ENCODE assay signal across 8 cellular contexts in genomic region chr2:64987001-64987962, GRCh38. TPM values are rescaled to one million over a fixed set of nuclear protein-coding genes. Genes with fewer than 3 reads are reported as not detected.
DNase-seq lines count a peak whose midpoint lies in the region; ATAC-seq and TF ChIP-seq lines count a peak whose summit lies in the region.

No MANE protein-coding gene starts in this region.

- H3K27me3 Mint-ChIP-seq in CD8-positive, alpha-beta memory T cell, result peaks cover 0 to 3% of the 10 kb centered on the region in 2 donors

- H4K20me1 ChIP-seq in SU-DHL-6 (ENCODE audit: low read depth, low read length), result peaks cover 7% of the 10 kb centered on the region; the same call in 1 of the 2 replicates

- no peaks in the 10 kb centered on the region for H3K79me1 ChIP-seq in mesendoderm (ENCODE audit: low read length)

- no peak overlapping the region for H2AK5ac ChIP-seq in mesendoderm (ENCODE audit: low read length)

- TF ChIP-seq CTCF in SU-DHL-6 (IDR thresholded peaks at IDR 0.05; ENCODE audit: insufficient read depth, low read length, poor library complexity, severe bottlenecking) (no peak), foreskin fibroblast (IDR thresholded peaks at IDR 0.05; ENCODE audit: low read depth, low read length) (no peak), tibial artery (IDR thresholded peaks at IDR 0.05) (no peak)

- H3K9me2 ChIP-seq in SU-DHL-6 (replicated peaks; ENCODE audit: insufficient read depth, low read length), result no peaks in the 10 kb centered on the region

- H3K27me3 ChIP-seq in CD8-positive, alpha-beta memory T cell (ENCODE audit: insufficient read depth, low read length, poor library complexity, severe bottlenecking), result no peaks in the 10 kb centered on the region
- no peaks in the 10 kb centered on the region for H3K27me3 ChIP-seq in SU-DHL-6 (ENCODE audit: low read length)
- no peaks in the 10 kb centered on the region for H3K27me3 ChIP-seq in tibial artery
- H3K27me3 ChIP-seq in mesendoderm (ENCODE audit: insufficient read depth, low read length, poor library complexity), result peaks cover 27% of the 10 kb centered on the region

- H3K36me3 Mint-ChIP-seq in CD8-positive, alpha-beta memory T cell, result peaks cover 0 to 5% (median 0%) of the 10 kb centered on the region in 3 donors

- H3K9ac ChIP-seq in SU-DHL-6 (ENCODE audit: low read length) (peak overlapping the region; percentile 99), mesendoderm (ENCODE audit: low read length) (no peak overlapping the region)

- H3K4me2 ChIP-seq in SU-DHL-6 (ENCODE audit: low read depth, low read length, poor library complexity, severe bottlenecking) (peak overlapping the region; percentile 96), mesendoderm (ENCODE audit: low read length) (no peak overlapping the region)

- H3K23ac ChIP-seq in mesendoderm (ENCODE audit: low read length), result no peak overlapping the region

- no peak overlapping the region for H3K18ac ChIP-seq in mesendoderm (ENCODE audit: low read length)

- H3K4me3 Mint-ChIP-seq in CD8-positive, alpha-beta memory T cell, result peak overlapping the region; percentile 64 to 92 (median 75)

- peaks cover 2% of the 10 kb centered on the region; the same call in 1 of the 2 replicates for H3F3A ChIP-seq in SU-DHL-6 (ENCODE audit: insufficient read depth)

- no peak overlapping the region for H3K4me3 ChIP-seq in CD8-positive, alpha-beta memory T cell (ENCODE audit: low read length)
- H3K4me3 ChIP-seq in SU-DHL-6 (ENCODE audit: insufficient read depth, low read length, poor library complexity, severe bottlenecking) (peak overlapping the region; percentile 41), foreskin fibroblast (ENCODE audit: low read depth in 1 of 2, low read length in 2 of 2) (peak overlapping the region; percentile 76 to 81), tibial artery (peak overlapping the region; percentile 75 to 90), mesendoderm (ENCODE audit: low read length) (no peak overlapping the region)

- no peak overlapping the region for H2BK5ac ChIP-seq in mesendoderm (ENCODE audit: low read length)

- peaks cover 8% of the 10 kb centered on the region for H3K4me1 ChIP-seq in CD8-positive, alpha-beta memory T cell (ENCODE audit: insufficient read depth, low read length)
- H3K4me1 ChIP-seq in tibial artery (peaks cover 0 to 35% (median 26%) of the 10 kb centered on the region in 4 donors), mesendoderm (ENCODE audit: control insufficient read depth, low read depth, low read length) (no peaks in the 10 kb centered on the region)

- no peak overlapping the region for H3K4ac ChIP-seq in mesendoderm (ENCODE audit: low read depth, low read length)

- no peak overlapping the region for H2BK120ac ChIP-seq in mesendoderm (ENCODE audit: low read depth, low read length)

- peak overlapping the region in 4 of 8 donors; percentile 26 to 76 (median 51) for H3K27ac Mint-ChIP-seq in CD8-positive, alpha-beta memory T cell

- no peaks in the 10 kb centered on the region for H3K9me3 ChIP-seq in CD8-positive, alpha-beta memory T cell (ENCODE audit: low read length)
- H3K9me3 ChIP-seq in SU-DHL-6 (ENCODE audit: insufficient read depth, low read length) (no peaks in the 10 kb centered on the region), tibial artery (no peaks in the 10 kb centered on the region)

- H2BK15ac ChIP-seq in mesendoderm (replicated peaks; ENCODE audit: low read depth), result no peak overlapping the region

- H2AFZ ChIP-seq in SU-DHL-6 (ENCODE audit: low read depth, low read length, severe bottlenecking), result no peak overlapping the region

- WGBS in mesendoderm (ENCODE audit: extremely low coverage, insufficient coverage, low lambda C conversion rate), result no CpG with 5 or more reads among the region's 6 CpGs

- DNase-seq in CD8-positive, alpha-beta memory T cell, result no peak
- DNase-seq in foreskin fibroblast (peak in 1 of 2 donors; percentile 35), tibial artery (no peak), mesendoderm (no peak)

- H3K56ac ChIP-seq in mesendoderm (ENCODE audit: low read length), result no peak overlapping the region

- no peak overlapping the region for H3K27ac ChIP-seq in CD8-positive, alpha-beta memory T cell (ENCODE audit: low read depth, low read length)
- H3K27ac ChIP-seq in SU-DHL-6 (ENCODE audit: low read depth, low read length) (no peak overlapping the region), tibial artery (peak overlapping the region; percentile 94 to 96), mesendoderm (ENCODE audit: low read depth, low read length) (no peak overlapping the region)

- no peak overlapping the region for H4K8ac ChIP-seq in mesendoderm (ENCODE audit: low read depth, low read length)

- no peaks in the 10 kb centered on the region for H3K36me3 ChIP-seq in CD8-positive, alpha-beta memory T cell (ENCODE audit: insufficient read depth, low read length)
- H3K36me3 ChIP-seq in SU-DHL-6 (ENCODE audit: low read length) (no peaks in the 10 kb centered on the region), tibial artery (no peaks in the 10 kb centered on the region), mesendoderm (ENCODE audit: control insufficient read depth, insufficient read depth, low read length) (no peaks in the 10 kb centered on the region)

- peaks cover 20 to 46% (median 31%) of the 10 kb centered on the region in 3 donors for H3K4me1 Mint-ChIP-seq in CD8-positive, alpha-beta memory T cell

- CTCF ChIA-PET in CD8-positive, alpha-beta memory T cell (lab: Charles Lee), result interaction anchor here (2.2 kb wide), 1 partner anchor 70 kb away, joined by 7 read pairs; no protein-coding TSS in a partner anchor

- ATAC-seq in GM21529 (IDR thresholded peaks at IDR 0.05; ENCODE audit: unreplicated experiment), result peak; percentile 27
- ATAC-seq in HG03097 (IDR thresholded peaks at IDR 0.05; ENCODE audit: low FRiP score, unreplicated experiment), result no peak
- ATAC-seq in GM18873 (IDR thresholded peaks at IDR 0.05; ENCODE audit: low FRiP score, unreplicated experiment), result no peak

- no peaks in the 10 kb centered on the region for H3K9me3 Mint-ChIP-seq in CD8-positive, alpha-beta memory T cell

- intact Hi-C loops in tibial artery (cut with DNase I; ENCODE audit: low total_unique reads), result no loop called here

- H4K5ac ChIP-seq in mesendoderm (ENCODE audit: low read length), result no peak overlapping the region

- POLR2A ChIA-PET in CD8-positive, alpha-beta memory T cell (lab: Charles Lee), result interaction anchor here (1.5 kb wide), 1 partner anchor 69 kb away, joined by 8 read pairs; the partner anchor contains the start of gene CEP68

- peaks cover 30% of the 10 kb centered on the region for H3K79me2 ChIP-seq in SU-DHL-6 (ENCODE audit: insufficient read depth, low read length)
- no peaks in the 10 kb centered on the region for H3K79me2 ChIP-seq in mesendoderm (ENCODE audit: control insufficient read depth, insufficient read depth, low read length)

RNA-seq across cellular contexts. Expression of gene SLC1A4, which starts 1.9 kb away (rescaled TPM):
- total RNA-seq in CD8-positive, alpha-beta memory T cell, result 10 to 100 TPM; 21.2 to 21.3 TPM
- polyA plus RNA-seq in CD8-positive, alpha-beta memory T cell, result 1.9 TPM
- polyA plus RNA-seq in mesendoderm (2013, experiment 1 of 2), result 0.59 TPM
- polyA plus RNA-seq in mesendoderm (2013, experiment 2 of 2), result 0.69 TPM

Comparison
In these comparisons a context has a peak if more than half of its experiments do, and no peak if none do; other contexts are left out.
1. H3K27ac ChIP-seq: peak in tibial artery (2 of 2); none in CD8-positive, alpha-beta memory T cell (single experiment), SU-DHL-6 (single experiment) and mesendoderm (single experiment).
2. H3K4me3 ChIP-seq: peak in SU-DHL-6 (single experiment), foreskin fibroblast (2 of 2) and tibial artery (2 of 2); none in CD8-positive, alpha-beta memory T cell (single experiment) and mesendoderm (single experiment).